Comparison of ENCODE assay signal across 1 cellular context in the genomic region with DNA sequence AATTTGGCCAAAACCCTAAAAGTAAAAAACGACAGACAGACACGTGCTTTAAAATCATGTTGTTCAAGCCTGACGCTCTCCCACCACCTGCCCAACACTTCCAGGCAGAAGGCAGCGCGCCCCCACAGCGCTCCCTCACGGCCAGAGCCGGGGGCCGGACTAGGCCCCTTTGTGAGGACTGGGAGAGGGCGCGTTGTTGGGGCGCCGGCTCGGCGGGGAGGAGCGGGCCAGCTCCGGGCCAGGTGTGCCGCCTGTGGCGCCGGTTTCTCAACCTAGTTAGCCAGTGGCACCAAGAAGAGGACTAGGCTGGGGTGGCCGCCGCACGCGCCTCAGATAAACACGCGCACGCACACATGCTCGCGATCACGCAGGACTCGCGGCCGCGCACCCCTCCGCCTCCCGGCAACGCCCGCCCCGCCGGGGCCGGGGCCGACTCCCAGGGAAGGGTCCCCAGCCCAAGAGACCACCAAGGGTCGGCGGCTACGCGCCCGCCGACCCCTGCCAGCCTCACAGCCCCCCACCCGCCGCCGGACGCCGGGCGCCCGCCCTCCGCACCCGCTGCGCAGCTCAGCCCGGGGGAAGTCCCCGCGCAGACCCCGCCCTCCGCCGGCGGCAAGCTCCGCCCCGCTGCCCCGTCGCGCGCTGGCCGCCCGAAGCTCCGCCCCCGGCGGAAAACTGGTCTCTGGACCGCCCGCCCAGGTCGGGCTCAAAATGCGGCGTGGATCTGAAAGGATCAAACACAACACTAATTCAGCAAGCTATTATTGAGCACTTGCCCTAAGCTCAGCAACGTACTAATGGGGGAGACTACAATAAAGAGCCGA.
A peak's percentile ranks its signal among the peaks of the same experiment; 100 is the strongest.
TF ChIP-seq lines count a peak whose summit lies in the region.

A gene (minus strand): TSS at position 584 of the 824 bp plus-strand sequence.

TF ChIP-seq in HepG2, 621 proteins besides CTCF, POLR2A, EP300 and RAD21 (continued from another document and continues in another):
- TF ChIP-seq AGO1 (IDR thresholded peaks at IDR 0.05; ENCODE audit: low read depth, low read length, poor library complexity, severe bottlenecking) (no peak), ZFP82 (CRISPR knock-in tag; IDR thresholded peaks at IDR 0.05; ENCODE audit: borderline replicate concordance) (no peak), ZNF451 (CRISPR knock-in tag; IDR thresholded peaks at IDR 0.05) (no peak), ZFY (CRISPR knock-in tag; IDR thresholded peaks at IDR 0.05) (peak; percentile 93), ZNF598 (CRISPR knock-in tag; IDR thresholded peaks at IDR 0.05; ENCODE audit: borderline replicate concordance) (no peak), ZNF274 (CRISPR knock-in tag; IDR thresholded peaks at IDR 0.05) (no peak), RFX3 (CRISPR knock-in tag; IDR thresholded peaks at IDR 0.05) (no peak), SOX13 (IDR thresholded peaks at IDR 0.05) (no peak), SOX13 (CRISPR knock-in tag; conservative IDR thresholded peaks at IDR 0.05 in 1 of 2, IDR thresholded peaks at IDR 0.05 in 1 of 2) (no peak; a peak in 1 of 4 replicates), ZNF224 (CRISPR knock-in tag; IDR thresholded peaks at IDR 0.05) (peak; percentile 68; the same call in 1 of the 2 replicates), ZNF781 (CRISPR knock-in tag; IDR thresholded peaks at IDR 0.05; ENCODE audit: borderline replicate concordance, not compliant biosample characterization) (peak; percentile 42), ZNF12 (CRISPR knock-in tag; IDR thresholded peaks at IDR 0.05) (0 out of 2 replicates have a peak, but pooled peaks have one; percentile 49), FOXA1 (IDR thresholded peaks at IDR 0.05) (no peak), FOXA1 (CRISPR knock-in tag; IDR thresholded peaks at IDR 0.05) (no peak), PRMT3 (CRISPR knock-in tag; IDR thresholded peaks at IDR 0.05; ENCODE audit: borderline replicate concordance, low read depth) (no peak), ZSCAN31 (CRISPR knock-in tag; IDR thresholded peaks at IDR 0.05; ENCODE audit: low read depth) (no peak; the same call in 1 of the 2 replicates), KMT2B (CRISPR knock-in tag; IDR thresholded peaks at IDR 0.05) (peak; percentile 66), GTF2F1 (IDR thresholded peaks at IDR 0.05; ENCODE audit: low read length) (no peak), RORA (CRISPR knock-in tag; IDR thresholded peaks at IDR 0.05) (no peak), PHB2 (IDR thresholded peaks at IDR 0.05; ENCODE audit: partially characterized antibody) (no peak), PLRG1 (conservative IDR thresholded peaks at IDR 0.05) (no peak), ZSCAN12 (CRISPR knock-in tag; IDR thresholded peaks at IDR 0.05) (no peak), ELF3 (CRISPR knock-in tag; IDR thresholded peaks at IDR 0.05) (peak; percentile 23; the same call in 1 of the 2 replicates), ZNF790 (CRISPR knock-in tag; IDR thresholded peaks at IDR 0.05; ENCODE audit: borderline replicate concordance) (no peak), ADNP (CRISPR knock-in tag; IDR thresholded peaks at IDR 0.05) (no peak), ZNF780A (CRISPR knock-in tag; IDR thresholded peaks at IDR 0.05) (no peak), JUN (CRISPR knock-in tag; IDR thresholded peaks at IDR 0.05) (no peak), KLF13 (CRISPR knock-in tag; IDR thresholded peaks at IDR 0.05) (no peak), ZNF746 (CRISPR knock-in tag; IDR thresholded peaks at IDR 0.05) (peak; percentile 69), ZNF678 (CRISPR knock-in tag; IDR thresholded peaks at IDR 0.05) (no peak), THYN1 (CRISPR knock-in tag; IDR thresholded peaks at IDR 0.05; ENCODE audit: borderline replicate concordance, low read depth) (no peak), ZBTB3 (CRISPR knock-in tag; IDR thresholded peaks at IDR 0.05; ENCODE audit: borderline replicate concordance, low read depth) (no peak), ZBTB8A (CRISPR knock-in tag; IDR thresholded peaks at IDR 0.05; ENCODE audit: borderline replicate concordance, low read depth) (no peak), KDM5B (CRISPR knock-in tag; IDR thresholded peaks at IDR 0.05; ENCODE audit: borderline replicate concordance) (peak; percentile 72), MAFF (IDR thresholded peaks at IDR 0.05; ENCODE audit: low read depth, low read length) (no peak), ARNTL (CRISPR knock-in tag; IDR thresholded peaks at IDR 0.05) (no peak), ZMYM4 (CRISPR knock-in tag; IDR thresholded peaks at IDR 0.05) (peak; percentile 79), ZNF382 (CRISPR knock-in tag; IDR thresholded peaks at IDR 0.05; ENCODE audit: borderline replicate concordance) (no peak), ZNF891 (CRISPR knock-in tag; IDR thresholded peaks at IDR 0.05) (peak; percentile 94), KAT7 (CRISPR knock-in tag; IDR thresholded peaks at IDR 0.05; ENCODE audit: borderline replicate concordance) (no peak; the same call in 1 of the 2 replicates), ZNF232 (CRISPR knock-in tag; IDR thresholded peaks at IDR 0.05; ENCODE audit: borderline replicate concordance) (peak; percentile 86), MAZ (IDR thresholded peaks at IDR 0.05; ENCODE audit: borderline replicate concordance, low read depth, low read length) (peak; percentile 35; the same call in 1 of the 2 replicates), MAZ (CRISPR knock-in tag; IDR thresholded peaks at IDR 0.05; ENCODE audit: low read depth) (no peak; the same call in 1 of the 2 replicates), ZNF180 (CRISPR knock-in tag; IDR thresholded peaks at IDR 0.05; ENCODE audit: borderline replicate concordance, low read depth) (no peak)
- TF ChIP-seq, protein P1, sequence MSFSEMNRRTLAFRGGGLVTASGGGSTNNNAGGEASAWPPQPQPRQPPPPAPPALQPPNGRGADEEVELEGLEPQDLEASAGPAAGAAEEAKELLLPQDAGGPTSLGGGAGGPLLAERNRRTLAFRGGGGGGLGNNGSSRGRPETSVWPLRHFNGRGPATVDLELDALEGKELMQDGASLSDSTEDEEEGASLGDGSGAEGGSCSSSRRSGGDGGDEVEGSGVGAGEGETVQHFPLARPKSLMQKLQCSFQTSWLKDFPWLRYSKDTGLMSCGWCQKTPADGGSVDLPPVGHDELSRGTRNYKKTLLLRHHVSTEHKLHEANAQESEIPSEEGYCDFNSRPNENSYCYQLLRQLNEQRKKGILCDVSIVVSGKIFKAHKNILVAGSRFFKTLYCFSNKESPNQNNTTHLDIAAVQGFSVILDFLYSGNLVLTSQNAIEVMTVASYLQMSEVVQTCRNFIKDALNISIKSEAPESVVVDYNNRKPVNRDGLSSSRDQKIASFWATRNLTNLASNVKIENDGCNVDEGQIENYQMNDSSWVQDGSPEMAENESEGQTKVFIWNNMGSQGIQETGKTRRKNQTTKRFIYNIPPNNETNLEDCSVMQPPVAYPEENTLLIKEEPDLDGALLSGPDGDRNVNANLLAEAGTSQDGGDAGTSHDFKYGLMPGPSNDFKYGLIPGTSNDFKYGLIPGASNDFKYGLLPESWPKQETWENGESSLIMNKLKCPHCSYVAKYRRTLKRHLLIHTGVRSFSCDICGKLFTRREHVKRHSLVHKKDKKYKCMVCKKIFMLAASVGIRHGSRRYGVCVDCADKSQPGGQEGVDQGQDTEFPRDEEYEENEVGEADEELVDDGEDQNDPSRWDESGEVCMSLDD (CRISPR knock-in tag; IDR thresholded peaks at IDR 0.05; ENCODE audit: borderline replicate concordance) = no peak; the same call in none of the 2 replicates
- TF ChIP-seq, protein P2, sequence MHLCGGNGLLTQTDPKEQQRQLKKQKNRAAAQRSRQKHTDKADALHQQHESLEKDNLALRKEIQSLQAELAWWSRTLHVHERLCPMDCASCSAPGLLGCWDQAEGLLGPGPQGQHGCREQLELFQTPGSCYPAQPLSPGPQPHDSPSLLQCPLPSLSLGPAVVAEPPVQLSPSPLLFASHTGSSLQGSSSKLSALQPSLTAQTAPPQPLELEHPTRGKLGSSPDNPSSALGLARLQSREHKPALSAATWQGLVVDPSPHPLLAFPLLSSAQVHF (CRISPR knock-in tag; IDR thresholded peaks at IDR 0.05) = no peak
- TF ChIP-seq, protein P3, sequence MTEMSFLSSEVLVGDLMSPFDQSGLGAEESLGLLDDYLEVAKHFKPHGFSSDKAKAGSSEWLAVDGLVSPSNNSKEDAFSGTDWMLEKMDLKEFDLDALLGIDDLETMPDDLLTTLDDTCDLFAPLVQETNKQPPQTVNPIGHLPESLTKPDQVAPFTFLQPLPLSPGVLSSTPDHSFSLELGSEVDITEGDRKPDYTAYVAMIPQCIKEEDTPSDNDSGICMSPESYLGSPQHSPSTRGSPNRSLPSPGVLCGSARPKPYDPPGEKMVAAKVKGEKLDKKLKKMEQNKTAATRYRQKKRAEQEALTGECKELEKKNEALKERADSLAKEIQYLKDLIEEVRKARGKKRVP (CRISPR knock-in tag; IDR thresholded peaks at IDR 0.05) = no peak
- TF ChIP-seq, protein P4, sequence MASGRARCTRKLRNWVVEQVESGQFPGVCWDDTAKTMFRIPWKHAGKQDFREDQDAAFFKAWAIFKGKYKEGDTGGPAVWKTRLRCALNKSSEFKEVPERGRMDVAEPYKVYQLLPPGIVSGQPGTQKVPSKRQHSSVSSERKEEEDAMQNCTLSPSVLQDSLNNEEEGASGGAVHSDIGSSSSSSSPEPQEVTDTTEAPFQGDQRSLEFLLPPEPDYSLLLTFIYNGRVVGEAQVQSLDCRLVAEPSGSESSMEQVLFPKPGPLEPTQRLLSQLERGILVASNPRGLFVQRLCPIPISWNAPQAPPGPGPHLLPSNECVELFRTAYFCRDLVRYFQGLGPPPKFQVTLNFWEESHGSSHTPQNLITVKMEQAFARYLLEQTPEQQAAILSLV (CRISPR knock-in tag; IDR thresholded peaks at IDR 0.05; ENCODE audit: borderline replicate concordance) = peak; percentile 84; the same call in 1 of the 2 replicates
- TF ChIP-seq, protein P5, sequence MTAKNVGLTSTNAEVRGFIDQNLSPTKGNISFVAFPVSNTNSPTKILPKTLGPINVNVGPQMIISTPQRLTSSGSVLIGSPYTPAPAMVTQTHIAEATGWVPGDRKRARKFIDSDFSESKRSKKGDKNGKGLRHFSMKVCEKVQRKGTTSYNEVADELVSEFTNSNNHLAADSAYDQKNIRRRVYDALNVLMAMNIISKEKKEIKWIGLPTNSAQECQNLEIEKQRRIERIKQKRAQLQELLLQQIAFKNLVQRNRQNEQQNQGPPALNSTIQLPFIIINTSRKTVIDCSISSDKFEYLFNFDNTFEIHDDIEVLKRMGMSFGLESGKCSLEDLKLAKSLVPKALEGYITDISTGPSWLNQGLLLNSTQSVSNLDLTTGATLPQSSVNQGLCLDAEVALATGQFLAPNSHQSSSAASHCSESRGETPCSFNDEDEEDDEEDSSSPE (CRISPR knock-in tag; IDR thresholded peaks at IDR 0.05) = peak; percentile 56; the same call in 1 of the 2 replicates
- TF ChIP-seq, protein P6, sequence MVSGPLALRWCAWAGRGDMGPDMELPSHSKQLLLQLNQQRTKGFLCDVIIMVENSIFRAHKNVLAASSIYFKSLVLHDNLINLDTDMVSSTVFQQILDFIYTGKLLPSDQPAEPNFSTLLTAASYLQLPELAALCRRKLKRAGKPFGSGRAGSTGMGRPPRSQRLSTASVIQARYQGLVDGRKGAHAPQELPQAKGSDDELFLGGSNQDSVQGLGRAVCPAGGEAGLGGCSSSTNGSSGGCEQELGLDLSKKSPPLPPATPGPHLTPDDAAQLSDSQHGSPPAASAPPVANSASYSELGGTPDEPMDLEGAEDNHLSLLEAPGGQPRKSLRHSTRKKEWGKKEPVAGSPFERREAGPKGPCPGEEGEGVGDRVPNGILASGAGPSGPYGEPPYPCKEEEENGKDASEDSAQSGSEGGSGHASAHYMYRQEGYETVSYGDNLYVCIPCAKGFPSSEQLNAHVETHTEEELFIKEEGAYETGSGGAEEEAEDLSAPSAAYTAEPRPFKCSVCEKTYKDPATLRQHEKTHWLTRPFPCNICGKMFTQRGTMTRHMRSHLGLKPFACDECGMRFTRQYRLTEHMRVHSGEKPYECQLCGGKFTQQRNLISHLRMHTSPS (CRISPR knock-in tag; IDR thresholded peaks at IDR 0.05; ENCODE audit: low read depth) = no peak
- TF ChIP-seq, protein P7, sequence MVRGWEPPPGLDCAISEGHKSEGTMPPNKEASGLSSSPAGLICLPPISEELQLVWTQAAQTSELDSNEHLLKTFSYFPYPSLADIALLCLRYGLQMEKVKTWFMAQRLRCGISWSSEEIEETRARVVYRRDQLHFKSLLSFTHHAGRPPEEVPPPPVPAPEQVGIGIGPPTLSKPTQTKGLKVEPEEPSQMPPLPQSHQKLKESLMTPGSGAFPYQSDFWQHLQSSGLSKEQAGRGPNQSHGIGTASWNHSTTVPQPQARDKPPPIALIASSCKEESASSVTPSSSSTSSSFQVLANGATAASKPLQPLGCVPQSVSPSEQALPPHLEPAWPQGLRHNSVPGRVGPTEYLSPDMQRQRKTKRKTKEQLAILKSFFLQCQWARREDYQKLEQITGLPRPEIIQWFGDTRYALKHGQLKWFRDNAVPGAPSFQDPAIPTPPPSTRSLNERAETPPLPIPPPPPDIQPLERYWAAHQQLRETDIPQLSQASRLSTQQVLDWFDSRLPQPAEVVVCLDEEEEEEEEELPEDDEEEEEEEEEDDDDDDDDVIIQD (CRISPR knock-in tag; IDR thresholded peaks at IDR 0.05; ENCODE audit: low read depth) = peak; percentile 19; the same call in 1 of the 2 replicates
- TF ChIP-seq, protein P8, sequence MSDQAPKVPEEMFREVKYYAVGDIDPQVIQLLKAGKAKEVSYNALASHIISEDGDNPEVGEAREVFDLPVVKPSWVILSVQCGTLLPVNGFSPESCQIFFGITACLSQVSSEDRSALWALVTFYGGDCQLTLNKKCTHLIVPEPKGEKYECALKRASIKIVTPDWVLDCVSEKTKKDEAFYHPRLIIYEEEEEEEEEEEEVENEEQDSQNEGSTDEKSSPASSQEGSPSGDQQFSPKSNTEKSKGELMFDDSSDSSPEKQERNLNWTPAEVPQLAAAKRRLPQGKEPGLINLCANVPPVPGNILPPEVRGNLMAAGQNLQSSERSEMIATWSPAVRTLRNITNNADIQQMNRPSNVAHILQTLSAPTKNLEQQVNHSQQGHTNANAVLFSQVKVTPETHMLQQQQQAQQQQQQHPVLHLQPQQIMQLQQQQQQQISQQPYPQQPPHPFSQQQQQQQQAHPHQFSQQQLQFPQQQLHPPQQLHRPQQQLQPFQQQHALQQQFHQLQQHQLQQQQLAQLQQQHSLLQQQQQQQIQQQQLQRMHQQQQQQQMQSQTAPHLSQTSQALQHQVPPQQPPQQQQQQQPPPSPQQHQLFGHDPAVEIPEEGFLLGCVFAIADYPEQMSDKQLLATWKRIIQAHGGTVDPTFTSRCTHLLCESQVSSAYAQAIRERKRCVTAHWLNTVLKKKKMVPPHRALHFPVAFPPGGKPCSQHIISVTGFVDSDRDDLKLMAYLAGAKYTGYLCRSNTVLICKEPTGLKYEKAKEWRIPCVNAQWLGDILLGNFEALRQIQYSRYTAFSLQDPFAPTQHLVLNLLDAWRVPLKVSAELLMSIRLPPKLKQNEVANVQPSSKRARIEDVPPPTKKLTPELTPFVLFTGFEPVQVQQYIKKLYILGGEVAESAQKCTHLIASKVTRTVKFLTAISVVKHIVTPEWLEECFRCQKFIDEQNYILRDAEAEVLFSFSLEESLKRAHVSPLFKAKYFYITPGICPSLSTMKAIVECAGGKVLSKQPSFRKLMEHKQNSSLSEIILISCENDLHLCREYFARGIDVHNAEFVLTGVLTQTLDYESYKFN (CRISPR knock-in tag; conservative IDR thresholded peaks at IDR 0.05) = 0 out of 2 replicates have a peak, but pooled peaks have one; percentile 32
